ENCODE assay signal across 9 cellular contexts in the genomic region with DNA sequence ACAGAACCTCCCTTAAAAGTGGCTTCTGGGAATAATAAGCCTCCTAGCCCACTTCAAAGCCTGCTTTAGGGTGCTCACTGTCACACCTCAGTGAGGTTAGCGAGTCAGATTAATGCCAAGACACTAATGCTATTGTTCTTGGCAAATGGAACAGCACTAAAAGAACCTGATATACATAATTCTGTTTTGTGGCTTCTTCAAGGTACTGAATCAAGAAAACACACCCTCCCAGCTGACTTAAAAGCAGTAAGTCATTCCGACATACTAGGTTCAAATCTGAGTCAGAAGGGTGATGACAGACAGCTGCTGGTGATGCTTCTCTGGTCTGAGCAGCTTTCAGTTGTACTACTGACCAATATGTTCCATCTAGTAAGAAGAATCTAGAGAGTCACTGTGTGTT.
DNase-seq lines count a peak whose midpoint lies in the region; ATAC-seq, FAIRE-seq and TF ChIP-seq lines count a peak whose summit lies in the region.
"Had no signal": no experiment of that assay in that cellular context is flagged by ENCODE, and none has a peak within 500 bp of the region (broad histone marks: within the 10 kb centered on the region; RNA-seq: fewer than 3 reads in every experiment).

No MANE protein-coding gene starts in this region.

- intact Hi-C loops in K562 (cut with micrococcal nuclease), result no loop called here

- in situ Hi-C loops in K562 (cut with MboI), result no loop called here

- TF ChIP-seq POLR2A in GM12891 (IDR thresholded peaks at IDR 0.05; ENCODE audit: low read depth, low read length) (no peak), K562 (conservative IDR thresholded peaks at IDR 0.05) (no peak)

- peak; percentile 70 for FAIRE-seq in GM12891 (lab: Jason Lieb, UNC)
- FAIRE-seq in K562 (lab: Jason Lieb, UNC), result no peak

- no peak overlapping the region for H3K4me3 ChIP-seq in K562

- peaks cover 26% of the 10 kb centered on the region for H3K36me3 ChIP-seq in K562 (ENCODE audit: control insufficient read depth, insufficient read depth, low read length)

- no peaks in the 10 kb centered on the region for H3K4me1 ChIP-seq in K562 (replicated peaks in 1 of 2; ENCODE audit: control insufficient read depth in 2 of 2, insufficient read depth in 2 of 2, low read length in 2 of 2)

- H3K9me1 ChIP-seq in K562 (ENCODE audit: control insufficient read depth, insufficient read depth, low read length), result peaks cover 2% of the 10 kb centered on the region

- H4K20me1 ChIP-seq in K562 (replicated peaks; ENCODE audit: control insufficient read depth, insufficient read depth, low read length), result no peaks in the 10 kb centered on the region

- H3K79me2 ChIP-seq in K562 (ENCODE audit: control insufficient read depth, insufficient read depth, low read length), result no peaks in the 10 kb centered on the region

- TF ChIP-seq EP300 in K562 (IDR thresholded peaks at IDR 0.05; ENCODE audit: low read length), result no peak

- H3K27me3 Mint-ChIP-seq in WTC11 (ENCODE audit: low read depth) (no peaks in the 10 kb centered on the region), osteocyte (ENCODE audit: unreplicated experiment) (no peaks in the 10 kb centered on the region)

- no peak overlapping the region for H3K27ac Mint-ChIP-seq in WTC11
- no peak overlapping the region for H3K27ac Mint-ChIP-seq in osteocyte (ENCODE audit: unreplicated experiment)

- no peaks in the 10 kb centered on the region for H3K9me3 Mint-ChIP-seq in WTC11
- no peaks in the 10 kb centered on the region for H3K9me3 Mint-ChIP-seq in osteocyte (ENCODE audit: unreplicated experiment)

- 46% methylated on average over 2 of the region's 2 CpGs for WGBS in K562 (ENCODE audit: insufficient coverage, low coverage, missing lambda C conversion rate)

- TF ChIP-seq RAD21 in K562 (CRISPR knock-in tag; conservative IDR thresholded peaks at IDR 0.05 in 1 of 2, IDR thresholded peaks at IDR 0.05 in 1 of 2), result no peak

- no peak overlapping the region for H3K4me2 ChIP-seq in K562 (ENCODE audit: insufficient read depth, low read length)

- H3K9ac ChIP-seq in K562 (ENCODE audit: insufficient read depth in 1 of 2, low read depth in 2 of 2, low read length in 2 of 2), result no peak overlapping the region

- no peak overlapping the region for H3K4me3 Mint-ChIP-seq in WTC11
- H3K4me3 Mint-ChIP-seq in osteocyte (ENCODE audit: unreplicated experiment), result no peak overlapping the region

- H3K4me1 Mint-ChIP-seq in WTC11 (peaks cover 7% of the 10 kb centered on the region), osteocyte (ENCODE audit: unreplicated experiment) (peaks cover 6% of the 10 kb centered on the region)

- TF ChIP-seq CTCF in K562 (IDR thresholded peaks at IDR 0.05 in 2 of 3, conservative IDR thresholded peaks at IDR 0.05 in 1 of 3; ENCODE audit: insufficient read depth in 2 of 3, low read depth in 1 of 3, low read length in 3 of 3) (no peak), WTC11 (IDR thresholded peaks at IDR 0.05) (no peak), osteocyte (IDR thresholded peaks at IDR 0.05) (no peak)

- BruUV-seq in K562 (replicated peaks; lab: Mats Ljungman, UMichigan), result no TSS peak

- no peaks in the 10 kb centered on the region for H3K9me3 ChIP-seq in K562 (replicated peaks; ENCODE audit: control insufficient read depth, insufficient read depth, low read depth, low read length)

- H2AFZ ChIP-seq in K562 (ENCODE audit: low read depth, low read length), result no peak overlapping the region

- CTCF ChIA-PET in K562 (lab: Yijun Ruan, JAX; ENCODE audit: low intra/inter-chr PET ratio) (no interaction called here), WTC11 (lab: Charles Lee) (no interaction called here)

- ATAC-seq in GM19372 (IDR thresholded peaks at IDR 0.05; ENCODE audit: low read depth, unreplicated experiment), result peak; percentile 98
- ATAC-seq in HG03064 (IDR thresholded peaks at IDR 0.05; ENCODE audit: low read depth, unreplicated experiment), result peak; percentile 99
- no peak for ATAC-seq in K562
- ATAC-seq in left lobe of liver, result no peak
- ATAC-seq in WTC11, result no peak

- no peak overlapping the region for H3K27ac ChIP-seq in K562 (ENCODE audit: extremely low read depth, low read depth, low read length)

- H3K27me3 ChIP-seq in K562 (ENCODE audit: control insufficient read depth in 2 of 2, insufficient read depth in 2 of 2, low read length in 2 of 2), result no peaks in the 10 kb centered on the region

- POLR2A ChIA-PET in K562 (lab: Yijun Ruan, JAX), result no interaction called here
- POLR2A ChIA-PET in WTC11 (lab: Charles Lee), result no interaction called here

- DNase-seq in GM12891 (ENCODE audit: insufficient read length, low spot score), result no peak
- DNase-seq in K562 (ENCODE audit: extremely low read depth in 1 of 4, low spot score in 3 of 4), result no peak
- DNase-seq in left lobe of liver (ENCODE audit: low spot score), result no peak
- DNase-seq in anterior cingulate cortex (lab: John Stamatoyannopoulos, UW), result no peak
- no peak for DNase-seq in WTC11 (ENCODE audit: low spot score)
- no peak for DNase-seq in osteocyte (ENCODE audit: extremely low spot score, unreplicated experiment)
- DNase-seq: glutamatergic neuron had no signal

- H3K36me3 Mint-ChIP-seq in WTC11 (peaks cover 9% of the 10 kb centered on the region), osteocyte (ENCODE audit: unreplicated experiment) (peaks cover 22% of the 10 kb centered on the region)

TF ChIP-seq in GM12891, 5 proteins besides CTCF, POLR2A, EP300 and RAD21:
- TF ChIP-seq PAX5 (IDR thresholded peaks at IDR 0.05; ENCODE audit: insufficient read depth, low read length, severe bottlenecking) (no peak), TAF1 (IDR thresholded peaks at IDR 0.05; ENCODE audit: low read depth, low read length) (no peak), SPI1 (IDR thresholded peaks at IDR 0.05; ENCODE audit: low read depth, low read length) (no peak), POLR2AphosphoS5 (IDR thresholded peaks at IDR 0.05; ENCODE audit: low read depth, low read length) (no peak), POU2F2 (IDR thresholded peaks at IDR 0.05; ENCODE audit: low read depth, low read length) (no peak)

TF ChIP-seq in K562, 482 proteins besides CTCF, POLR2A, EP300 and RAD21:
- TF ChIP-seq MEIS2 (IDR thresholded peaks at IDR 0.05; ENCODE audit: partially characterized antibody) (peak; percentile 48), STAG1 (CRISPR knock-in tag; IDR thresholded peaks at IDR 0.05; ENCODE audit: borderline replicate concordance) (no peak)

TF ChIP-seq in WTC11, 78 proteins besides CTCF, POLR2A, EP300 and RAD21:
- TF ChIP-seq RELA (CRISPR knock-in tag; IDR thresholded peaks at IDR 0.05; ENCODE audit: borderline replicate concordance) (no peak), TEAD4 (CRISPR knock-in tag; IDR thresholded peaks at IDR 0.05) (no peak)

Comparison
In these comparisons a context has a peak if more than half of its experiments do, and no peak if none do; other contexts are left out.
1. ATAC-seq: peak in GM19372 (single experiment) and HG03064 (single experiment); none in K562 (single experiment), left lobe of liver (single experiment) and WTC11 (single experiment).